Comparison of ENCODE assay signal across 27 cellular contexts in genomic region chr1:154705544-154705943, GRCh38.
DNase-seq lines count a peak whose midpoint lies in the region; ATAC-seq, FAIRE-seq and TF ChIP-seq lines count a peak whose summit lies in the region.
"Had no signal": no experiment of that assay in that cellular context is flagged by ENCODE, and none has a peak within 500 bp of the region (broad histone marks: within the 10 kb centered on the region; RNA-seq: fewer than 3 reads in every experiment).

No MANE protein-coding gene starts in this region.

- SMC1A ChIA-PET in GM12878 (lab: Charles Lee; ENCODE audit: uncharacterized antibody, unreplicated experiment): no interaction called here

- H3K4me2 ChIP-seq in GM12878 (ENCODE audit: control insufficient read depth, insufficient read depth): no peak overlapping the region
- H3K4me2 ChIP-seq: BLaER1 had no signal

- no peak for TF ChIP-seq RAD21 in GM12878 (IDR thresholded peaks at IDR 0.05; ENCODE audit: insufficient read depth, low read depth, low read length)

- DNase-seq in stimulated activated CD4-positive, alpha-beta T cell treated with anti-CD3 and anti-CD28 coated beads, Interleukin-2, amount 100 ng/mL, for 4 hours (ENCODE audit: low read depth): peak; percentile 24
- no peak for DNase-seq in stimulated activated CD4-positive, alpha-beta T cell treated with anti-CD3 and anti-CD28 coated beads, Interleukin-4, amount 100 ng/mL, for 24 hours
- DNase-seq in GM12891 (ENCODE audit: insufficient read length, low spot score) (no peak), GM12892 (ENCODE audit: insufficient read length) (no peak), GM12878 (ENCODE audit: low read depth, low spot score) (no peak), T-helper 1 cell (no peak), kidney glomerular epithelial cell (lab: John Stamatoyannopoulos, UW) (no peak)
- no peak for DNase-seq in activated naive CD4-positive, alpha-beta T cell treated with anti-CD3 and anti-CD28 coated beads, Interleukin-2, amount 50 U/mL, for 72 hours (ENCODE audit: low spot score in 2 of 2)
- DNase-seq: 8988T; ACHN; BE2C; C1 segment of cervical spinal cord; CD4-positive, alpha-beta memory T cell; CD4-positive, CD25-positive, alpha-beta regulatory T cell; CD8-positive, alpha-beta memory T cell; COR-L47; DMS 273 treated with DMSO at 0.1 percent for 48 hours; DMS153; DMS53; DMS79; DND-41; EL; GDM1 had no signal

- RAD21 ChIA-PET in GM12878 (lab: Charles Lee; ENCODE audit: unreplicated experiment): no interaction called here

- H3K9ac ChIP-seq in GM12878 (ENCODE audit: control insufficient read depth, insufficient read depth, low read length): no peak overlapping the region
- H3K9ac ChIP-seq: BLaER1 had no signal

- no peaks in the 10 kb centered on the region for H4K20me1 ChIP-seq in GM12878 (ENCODE audit: control insufficient read depth, insufficient read depth)
- H4K20me1 ChIP-seq: BLaER1 had no signal

- no peak overlapping the region for H3K27ac Mint-ChIP-seq in activated naive CD4-positive, alpha-beta T cell treated with anti-CD3 and anti-CD28 coated beads, Interleukin-2, amount 50 U/mL, for 72 hours
- H3K27ac Mint-ChIP-seq: CD14-positive monocyte; CD4-positive, alpha-beta memory T cell; CD4-positive, CD25-positive, alpha-beta regulatory T cell; CD8-positive, alpha-beta memory T cell had no signal

- H3K79me2 ChIP-seq in GM12878 (ENCODE audit: control insufficient read depth, insufficient read depth, low read length): no peaks in the 10 kb centered on the region

- 100% methylated on average over 2 of the region's 2 CpGs for WGBS in GM12878 (ENCODE audit: insufficient coverage, insufficient replicate concordance, low lambda C conversion rate, missing lambda C conversion rate)

- intact Hi-C loops in GM12878 (cut with micrococcal nuclease; ENCODE audit: unreplicated experiment): no loop called here

- no peaks in the 10 kb centered on the region for H3K27me3 ChIP-seq in GM12878 (replicated peaks in 1 of 2; ENCODE audit: control insufficient read depth in 2 of 2, insufficient read depth in 2 of 2, low read length in 1 of 2)
- H3K27me3 ChIP-seq: BE2C, BLaER1 had no signal

- H3K9me3 Mint-ChIP-seq in activated naive CD4-positive, alpha-beta T cell treated with anti-CD3 and anti-CD28 coated beads, Interleukin-2, amount 50 U/mL, for 72 hours: no peaks in the 10 kb centered on the region
- H3K9me3 Mint-ChIP-seq: CD4-positive, alpha-beta memory T cell; CD8-positive, alpha-beta memory T cell had no signal

- TF ChIP-seq POLR2A in GM12891 (IDR thresholded peaks at IDR 0.05; ENCODE audit: low read depth, low read length) (no peak), GM12892 (IDR thresholded peaks at IDR 0.05; ENCODE audit: low read depth, low read length) (no peak), GM12878 (IDR thresholded peaks at IDR 0.05; ENCODE audit: low read depth, low read length) (no peak)

- H3K4me1 ChIP-seq in GM12878 (ENCODE audit: control insufficient read depth, insufficient read depth, low read length): no peaks in the 10 kb centered on the region
- H3K4me1 ChIP-seq: BE2C had no signal

- no peak for TF ChIP-seq EP300 in GM12878 (IDR thresholded peaks at IDR 0.05; ENCODE audit: borderline replicate concordance in 1 of 2, control insufficient read depth in 1 of 2, low read depth in 2 of 2, low read length in 2 of 2)

- no peaks in the 10 kb centered on the region for H3K36me3 Mint-ChIP-seq in activated naive CD4-positive, alpha-beta T cell treated with anti-CD3 and anti-CD28 coated beads, Interleukin-2, amount 50 U/mL, for 72 hours
- H3K36me3 Mint-ChIP-seq: CD14-positive monocyte; CD4-positive, alpha-beta memory T cell; CD4-positive, CD25-positive, alpha-beta regulatory T cell; CD8-positive, alpha-beta memory T cell had no signal

- CTCF ChIA-PET in GM12878 (lab: Yijun Ruan, JAX): no interaction called here

- no peak overlapping the region for H3K27ac ChIP-seq in GM12878 (ENCODE audit: control insufficient read depth, insufficient read depth)
- H3K27ac ChIP-seq: BLaER1 had no signal

- no peak overlapping the region for H2AFZ ChIP-seq in GM12878 (ENCODE audit: control insufficient read depth, low read depth, low read length)

- FAIRE-seq in GM12891 (lab: Jason Lieb, UNC) (peak; percentile 28), GM12892 (lab: Jason Lieb, UNC) (peak; percentile 54), GM12878 (lab: Jason Lieb, UNC) (no peak)
- FAIRE-seq: A204.1, GM18507 had no signal

- no peak for TF ChIP-seq CTCF in GM12878 (IDR thresholded peaks at IDR 0.05 in 2 of 3, conservative IDR thresholded peaks at IDR 0.05 in 1 of 3; ENCODE audit: control insufficient read depth in 2 of 3, extremely low read depth in 1 of 3, insufficient read depth in 1 of 3, low read depth in 3 of 3, low read length in 3 of 3)

- POLR2A ChIA-PET in GM12878 (lab: Charles Lee): interaction anchor here (1.1 kb wide), 1 partner anchor 10 kb away, joined by 3 read pairs; no protein-coding TSS in a partner anchor

- H3K4me3 ChIP-seq in GM12878: no peak overlapping the region
- H3K4me3 ChIP-seq: BLaER1 had no signal

- ATAC-seq in GM12878: no peak
- ATAC-seq in activated naive CD4-positive, alpha-beta T cell treated with anti-CD3 and anti-CD28 coated beads, Interleukin-2, amount 50 U/mL, for 72 hours: no peak

- in situ Hi-C loops in GM12878 (cut with MboI): no loop called here

- no peaks in the 10 kb centered on the region for H3K9me3 ChIP-seq in GM12878 (replicated peaks; ENCODE audit: control insufficient read depth, insufficient read depth, low read length)
- H3K9me3 ChIP-seq: BE2C, BLaER1 had no signal

- BruUV-seq in GM12878 (replicated peaks; lab: Mats Ljungman, UMichigan): TSS peak; percentile 9

- peaks cover 0 to 3% of the 10 kb centered on the region in 2 experiments; a peak in 2 of 4 replicates for H3K36me3 ChIP-seq in GM12878 (ENCODE audit: control insufficient read depth in 2 of 2, insufficient read depth in 2 of 2, low read length in 1 of 2)
- H3K36me3 ChIP-seq: BE2C, BLaER1 had no signal

TF ChIP-seq in GM12891, 5 proteins besides CTCF, POLR2A, EP300 and RAD21:
- no peak for TF ChIP-seq PAX5 (IDR thresholded peaks at IDR 0.05; ENCODE audit: insufficient read depth, low read length, severe bottlenecking)
- TF ChIP-seq SPI1 (IDR thresholded peaks at IDR 0.05; ENCODE audit: low read depth, low read length): no peak
- no peak for TF ChIP-seq POLR2AphosphoS5 (IDR thresholded peaks at IDR 0.05; ENCODE audit: low read depth, low read length)
- TF ChIP-seq TAF1 (IDR thresholded peaks at IDR 0.05; ENCODE audit: low read depth, low read length): no peak
- TF ChIP-seq POU2F2 (IDR thresholded peaks at IDR 0.05; ENCODE audit: low read depth, low read length): no peak

TF ChIP-seq in GM12878, 131 proteins besides CTCF, POLR2A, EP300 and RAD21:
- TF ChIP-seq POU2F2 (IDR thresholded peaks at IDR 0.05; ENCODE audit: borderline replicate concordance, low read depth, low read length) (no peak), NFYA (IDR thresholded peaks at IDR 0.05; ENCODE audit: borderline replicate concordance, low read depth, low read length) (no peak), WRNIP1 (IDR thresholded peaks at IDR 0.05; ENCODE audit: borderline replicate concordance, low read depth, low read length) (no peak), BACH1 (IDR thresholded peaks at IDR 0.05; ENCODE audit: borderline replicate concordance) (no peak), CREB1 (IDR thresholded peaks at IDR 0.05; ENCODE audit: low read depth) (no peak), CUX1 (IDR thresholded peaks at IDR 0.05; ENCODE audit: insufficient replicate concordance, low read depth, low read length) (no peak), FOS (IDR thresholded peaks at IDR 0.05; ENCODE audit: borderline replicate concordance, extremely low read depth, insufficient read length) (no peak)
